19 cellular contexts compared by ENCODE assay signal in the genomic region with DNA sequence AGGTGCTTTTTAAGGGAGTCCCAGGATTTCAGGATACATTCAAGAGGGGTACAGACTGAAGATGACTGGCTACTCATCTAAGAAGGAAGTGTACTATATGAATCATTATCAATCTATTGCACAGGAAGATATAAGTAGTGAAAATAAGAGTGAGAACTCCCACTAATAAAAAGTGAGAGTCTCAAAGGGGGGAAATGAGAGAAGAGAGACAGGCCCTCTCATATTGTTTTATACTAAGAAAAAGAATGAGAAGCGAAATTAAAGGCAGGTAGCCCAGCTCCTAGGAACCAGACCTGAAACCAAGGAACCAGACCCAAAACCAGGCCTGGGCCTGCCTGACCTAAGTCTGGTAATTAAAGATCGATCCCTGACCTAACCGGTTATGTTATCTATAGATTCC. TPM values are rescaled to one million over a fixed set of nuclear protein-coding genes. Genes with fewer than 3 reads are reported as not detected.
DNase-seq lines count a peak whose midpoint lies in the region; ATAC-seq and TF ChIP-seq lines count a peak whose summit lies in the region.
"Had no signal": no experiment of that assay in that cellular context is flagged by ENCODE, and none has a peak within 500 bp of the region (broad histone marks: within the 10 kb centered on the region; RNA-seq: fewer than 3 reads in every experiment).

No MANE protein-coding gene starts in this region.

- 84 to 93% methylated on average over 2 to 3 of the region's 3 CpGs for WGBS in endodermal cell (ENCODE audit: insufficient coverage in 1 of 2, insufficient read length in 1 of 2), 2 experiments

- H3K36me3 Mint-ChIP-seq in activated naive CD8-positive, alpha-beta T cell treated with anti-CD3 and anti-CD28 coated beads for 36 hours = peaks cover 51% of the 10 kb centered on the region
- H3K36me3 Mint-ChIP-seq in activated naive CD8-positive, alpha-beta T cell treated with anti-CD3 and anti-CD28 coated beads, Interleukin-2, amount 50 U/mL, for 24 hours (ENCODE audit: low read depth) = peaks cover 36% of the 10 kb centered on the region
- peaks cover 72% of the 10 kb centered on the region for H3K36me3 Mint-ChIP-seq in endodermal cell (ENCODE audit: low read depth)

- H3K9me3 ChIP-seq in endodermal cell (ENCODE audit: control insufficient read depth, low read length) = peaks cover 88% of the 10 kb centered on the region
- H3K9me3 ChIP-seq: A549, Caco-2 had no signal

- H3K9me3 Mint-ChIP-seq in activated naive CD8-positive, alpha-beta T cell treated with anti-CD3 and anti-CD28 coated beads for 36 hours = peaks cover 38% of the 10 kb centered on the region
- H3K9me3 Mint-ChIP-seq in activated naive CD8-positive, alpha-beta T cell treated with anti-CD3 and anti-CD28 coated beads, Interleukin-2, amount 50 U/mL, for 24 hours = peaks cover 32% of the 10 kb centered on the region
- peaks cover 69% of the 10 kb centered on the region for H3K9me3 Mint-ChIP-seq in endodermal cell

- no peak overlapping the region for H3K9ac ChIP-seq in endodermal cell (ENCODE audit: extremely low read depth, low read length, poor library complexity, severe bottlenecking)
- H3K9ac ChIP-seq: BLaER1 treated with 17β-estradiol and CSF1 and Interleukin-3, amounts not matched to agents 10 nM and 100 nM had no signal

- H3K4me1 Mint-ChIP-seq in activated naive CD8-positive, alpha-beta T cell treated with anti-CD3 and anti-CD28 coated beads for 36 hours = peaks cover 36% of the 10 kb centered on the region
- peaks cover 49% of the 10 kb centered on the region for H3K4me1 Mint-ChIP-seq in activated naive CD8-positive, alpha-beta T cell treated with anti-CD3 and anti-CD28 coated beads, Interleukin-2, amount 50 U/mL, for 24 hours
- H3K4me1 Mint-ChIP-seq in endodermal cell = peaks cover 2% of the 10 kb centered on the region
- H3K4me1 Mint-ChIP-seq: B cell had no signal

- ATAC-seq in activated naive CD8-positive, alpha-beta T cell treated with anti-CD3 and anti-CD28 coated beads, Interleukin-2, amount 50 U/mL, for 24 hours = no peak
- ATAC-seq: A549; CD8-positive, alpha-beta T cell had no signal

- H3K4me3 Mint-ChIP-seq in activated naive CD8-positive, alpha-beta T cell treated with anti-CD3 and anti-CD28 coated beads for 36 hours = no peak overlapping the region
- H3K4me3 Mint-ChIP-seq in activated naive CD8-positive, alpha-beta T cell treated with anti-CD3 and anti-CD28 coated beads, Interleukin-2, amount 50 U/mL, for 24 hours = no peak overlapping the region
- no peak overlapping the region for H3K4me3 Mint-ChIP-seq in endodermal cell
- H3K4me3 Mint-ChIP-seq: B cell; CD4-positive, alpha-beta T cell; CD8-positive, alpha-beta T cell had no signal

- H3K36me3 ChIP-seq in endodermal cell (ENCODE audit: control insufficient read depth, insufficient read depth, low read length) = peaks cover 57% of the 10 kb centered on the region

- H3K27ac ChIP-seq in endodermal cell (ENCODE audit: low read depth, low read length) = no peak overlapping the region
- H3K27ac ChIP-seq: 22Rv1; A549; BLaER1 treated with 17β-estradiol and CSF1 and Interleukin-3, amounts not matched to agents 10 nM and 100 nM; C4-2B had no signal

- TF ChIP-seq CTCF in endodermal cell (conservative IDR thresholded peaks at IDR 0.05) = no peak

- H3K27ac Mint-ChIP-seq in activated naive CD8-positive, alpha-beta T cell treated with anti-CD3 and anti-CD28 coated beads for 36 hours = peak overlapping the region; percentile 14
- no peak overlapping the region for H3K27ac Mint-ChIP-seq in activated naive CD8-positive, alpha-beta T cell treated with anti-CD3 and anti-CD28 coated beads, Interleukin-2, amount 50 U/mL, for 24 hours
- H3K27ac Mint-ChIP-seq in endodermal cell = no peak overlapping the region
- H3K27ac Mint-ChIP-seq: B cell; CD4-positive, alpha-beta T cell; CD8-positive, alpha-beta T cell had no signal

- H3K27me3 Mint-ChIP-seq in activated naive CD8-positive, alpha-beta T cell treated with anti-CD3 and anti-CD28 coated beads for 36 hours = no peaks in the 10 kb centered on the region
- H3K27me3 Mint-ChIP-seq in activated naive CD8-positive, alpha-beta T cell treated with anti-CD3 and anti-CD28 coated beads, Interleukin-2, amount 50 U/mL, for 24 hours = no peaks in the 10 kb centered on the region
- H3K27me3 Mint-ChIP-seq in endodermal cell (ENCODE audit: insufficient read depth) = no peaks in the 10 kb centered on the region
- H3K27me3 Mint-ChIP-seq: B cell; CD4-positive, alpha-beta T cell had no signal

- DNase-seq in activated naive CD8-positive, alpha-beta T cell treated with anti-CD3 and anti-CD28 coated beads for 36 hours = no peak
- DNase-seq in activated naive CD8-positive, alpha-beta T cell treated with anti-CD3 and anti-CD28 coated beads, Interleukin-2, amount 50 U/mL, for 24 hours = no peak
- DNase-seq in OCI-M1 (lab: John Stamatoyannopoulos, UW) = peak; percentile 18
- no peak for DNase-seq in endodermal cell
- no peak for DNase-seq in iPS-NIHi11 (ENCODE audit: low spot score)
- DNase-seq: AML-193; Caco-2; Calu3; CD4-positive, alpha-beta T cell; CD8-positive, alpha-beta T cell; DMS79 treated with DMSO at 0.1 percent for 48 hours; GF-D8 had no signal

- H3K4me1 ChIP-seq in endodermal cell (ENCODE audit: control insufficient read depth, insufficient read depth, low read length) = peaks cover 8% of the 10 kb centered on the region
- H3K4me1 ChIP-seq: Caco-2 had no signal

- H3K27me3 ChIP-seq in endodermal cell (ENCODE audit: control insufficient read depth, insufficient read depth, low read length, poor library complexity, severe bottlenecking) = no peaks in the 10 kb centered on the region
- H3K27me3 ChIP-seq: BLaER1 treated with 17β-estradiol and CSF1 and Interleukin-3, amounts not matched to agents 10 nM and 100 nM had no signal

- H3K4me3 ChIP-seq in endodermal cell (ENCODE audit: low read length) = peak overlapping the region; percentile 60
- H3K4me3 ChIP-seq: A549; BLaER1 treated with 17β-estradiol and CSF1 and Interleukin-3, amounts not matched to agents 10 nM and 100 nM had no signal

RNA-seq across cellular contexts. Expression of gene TESPA1, which starts 54.6 kb away (rescaled TPM):
- 10 to 100 TPM; 92.6 to 95.9 TPM for total RNA-seq in activated naive CD8-positive, alpha-beta T cell treated with anti-CD3 and anti-CD28 coated beads for 36 hours
- not detected for total RNA-seq in endodermal cell
- polyA plus RNA-seq in endodermal cell (2013, experiment 1 of 2) = not detected
- not detected for polyA plus RNA-seq in endodermal cell (2013, experiment 2 of 2)
- total RNA-seq: A172, Caco-2, Calu3 had no signal
- polyA plus RNA-seq: A549, BJ had no signal

Comparison
In these comparisons a context has a peak if more than half of its experiments do, and no peak if none do; other contexts are left out.
1. RNA of gene TESPA1, which starts 54.6 kb away (total RNA-seq): 92.6 to 95.9 TPM in activated naive CD8-positive, alpha-beta T cell treated with anti-CD3 and anti-CD28 coated beads for 36 hours; not detected in endodermal cell; every median in the first group is over 10 times any median in the second.